8 cellular contexts compared by ENCODE assay signal in the genomic region with DNA sequence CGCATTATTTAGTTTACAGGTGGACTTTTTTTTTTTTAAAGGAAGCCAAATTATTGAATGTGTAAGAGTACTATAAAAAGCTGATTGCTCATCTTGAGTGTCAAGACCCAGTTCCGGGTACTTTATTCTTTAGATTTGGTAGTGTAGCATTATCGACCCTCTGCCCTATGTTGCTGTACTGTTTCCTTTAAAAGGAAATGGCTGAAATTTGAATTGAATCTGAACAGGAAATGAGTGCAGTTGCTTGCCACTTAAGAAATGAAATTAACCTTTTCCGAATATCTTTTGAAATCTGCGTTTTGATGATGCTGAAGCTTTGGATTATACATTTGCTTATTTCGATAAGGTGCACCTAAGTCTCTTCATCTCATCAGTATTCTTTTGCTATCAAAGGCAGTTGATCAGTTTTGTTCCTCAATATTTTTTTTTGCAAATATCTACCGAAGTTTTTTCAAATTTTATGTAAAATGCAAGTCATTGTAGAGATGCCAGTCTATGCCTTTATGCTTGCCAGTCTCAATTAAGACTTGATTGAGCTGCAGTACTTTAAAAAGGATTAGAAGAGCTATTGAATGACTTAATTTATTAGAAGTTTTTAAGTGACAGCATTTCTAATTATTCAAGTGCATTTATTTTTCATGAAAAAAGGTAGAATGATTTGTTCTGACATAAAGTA. TPM values are rescaled to one million over a fixed set of nuclear protein-coding genes. Genes with fewer than 3 reads are reported as not detected.
A peak's percentile ranks its signal among the peaks of the same experiment; 100 is the strongest.
DNase-seq lines count a peak whose midpoint lies in the region; ATAC-seq and TF ChIP-seq lines count a peak whose summit lies in the region.

No MANE protein-coding gene starts in this region.

- H3K27me3 Mint-ChIP-seq in activated T-cell treated with anti-CD3 and anti-CD28 coated beads, Interleukin-2, amount 50 U/mL, for 72 hours (ENCODE audit: low read depth) = no peaks in the 10 kb centered on the region

- no peak for DNase-seq in activated T-cell treated with anti-CD3 and anti-CD28 coated beads, Interleukin-2, amount 50 U/mL, for 72 hours
- DNase-seq in activated T-cell treated with anti-CD3 and anti-CD28 coated beads for 4 hours (no peak), kidney glomerular epithelial cell (lab: John Stamatoyannopoulos, UW) (peak; percentile 15), tibial nerve (ENCODE audit: low spot score in 2 of 2) (no peak), HuH-7.5 (ENCODE audit: low spot score) (no peak), NCI-H1694 (lab: John Stamatoyannopoulos, UW) (no peak)
- DNase-seq in activated naive CD4-positive, alpha-beta T cell treated with anti-CD3 and anti-CD28 coated beads, Interleukin-2, amount 50 U/mL, for 72 hours (ENCODE audit: low spot score in 2 of 2) = no peak

- no peak for TF ChIP-seq EP300 in tibial nerve (IDR thresholded peaks at IDR 0.05)

- no peak for ATAC-seq in activated T-cell treated with anti-CD3 and anti-CD28 coated beads, Interleukin-2, amount 50 U/mL, for 72 hours (replicated peaks in 1 of 2)
- no peak for ATAC-seq in activated naive CD4-positive, alpha-beta T cell treated with anti-CD3 and anti-CD28 coated beads, Interleukin-2, amount 50 U/mL, for 72 hours
- no peak for ATAC-seq in GM21381 (IDR thresholded peaks at IDR 0.05; ENCODE audit: unreplicated experiment)

- peak overlapping the region; percentile 97 for H3K27ac Mint-ChIP-seq in activated T-cell treated with anti-CD3 and anti-CD28 coated beads, Interleukin-2, amount 50 U/mL, for 72 hours
- H3K27ac Mint-ChIP-seq in activated naive CD4-positive, alpha-beta T cell treated with anti-CD3 and anti-CD28 coated beads, Interleukin-2, amount 50 U/mL, for 72 hours = peak overlapping the region; percentile 95 to 96

- no peaks in the 10 kb centered on the region for H3K27me3 ChIP-seq in tibial nerve

- WGBS in tibial nerve, 2 donors = 16 to 19% methylated on average over 7 of the region's 7 CpGs

- H3K4me1 Mint-ChIP-seq in activated T-cell treated with anti-CD3 and anti-CD28 coated beads, Interleukin-2, amount 50 U/mL, for 72 hours (ENCODE audit: low read depth) = peaks cover 43% of the 10 kb centered on the region

- TF ChIP-seq CTCF in tibial nerve (IDR thresholded peaks at IDR 0.05) = no peak

- H3K27ac ChIP-seq in tibial nerve = peak overlapping the region in 3 of 4 donors; percentile 98 to 100 (median 100)

- H3K4me3 ChIP-seq in tibial nerve = peak overlapping the region; percentile 93 to 98 (median 96)

- no peaks in the 10 kb centered on the region for H3K9me3 Mint-ChIP-seq in activated T-cell treated with anti-CD3 and anti-CD28 coated beads, Interleukin-2, amount 50 U/mL, for 72 hours
- H3K9me3 Mint-ChIP-seq in activated naive CD4-positive, alpha-beta T cell treated with anti-CD3 and anti-CD28 coated beads, Interleukin-2, amount 50 U/mL, for 72 hours = no peaks in the 10 kb centered on the region

- H3K9me3 ChIP-seq in tibial nerve = no peaks in the 10 kb centered on the region

- peak overlapping the region; percentile 92 to 98 for H3K4me3 Mint-ChIP-seq in activated T-cell treated with anti-CD3 and anti-CD28 coated beads, Interleukin-2, amount 50 U/mL, for 72 hours

- peaks cover 0 to 68% (median 47%) of the 10 kb centered on the region in 4 donors for H3K4me1 ChIP-seq in tibial nerve

- TF ChIP-seq POLR2A in tibial nerve (IDR thresholded peaks at IDR 0.05) = no peak

- no peaks in the 10 kb centered on the region for H3K36me3 ChIP-seq in tibial nerve

- H3K36me3 Mint-ChIP-seq in activated T-cell treated with anti-CD3 and anti-CD28 coated beads, Interleukin-2, amount 50 U/mL, for 72 hours (ENCODE audit: insufficient read depth in 2 of 2) = peaks cover 7 to 25% of the 10 kb centered on the region in 2 donors
- H3K36me3 Mint-ChIP-seq in activated naive CD4-positive, alpha-beta T cell treated with anti-CD3 and anti-CD28 coated beads, Interleukin-2, amount 50 U/mL, for 72 hours = peaks cover 23% of the 10 kb centered on the region in 2 donors

RNA-seq across cellular contexts. Expression of a gene that starts 1.8 kb away (rescaled TPM):
- 100 to 1,000 TPM; 156 to 173 TPM for total RNA-seq in activated T-cell treated with anti-CD3 and anti-CD28 coated beads, Interleukin-2, amount 50 U/mL, for 72 hours
- total RNA-seq in activated naive CD4-positive, alpha-beta T cell treated with anti-CD3 and anti-CD28 coated beads, Interleukin-2, amount 50 U/mL, for 72 hours = 100 to 1,000 TPM in 1 of 2 donors, 10 to 100 TPM in 1; 97.7 to 151 TPM
- 100 to 1,000 TPM in 1 of 4 donors, 10 to 100 TPM in 3; 53.6 to 107 (median 79.4) TPM for total RNA-seq in tibial nerve

RNA-seq across cellular contexts. Expression of a gene that starts 11.8 kb away (rescaled TPM):
- total RNA-seq in activated T-cell treated with anti-CD3 and anti-CD28 coated beads, Interleukin-2, amount 50 U/mL, for 72 hours = 1 to 10 TPM; 6.3 to 7.4 TPM
- total RNA-seq in activated naive CD4-positive, alpha-beta T cell treated with anti-CD3 and anti-CD28 coated beads, Interleukin-2, amount 50 U/mL, for 72 hours = 10 to 100 TPM in 1 of 2 donors, 1 to 10 TPM in 1; 7.7 to 11.6 TPM
- total RNA-seq in tibial nerve = 1 to 10 TPM; 2.7 to 5.7 (median 3.4) TPM

RNA-seq across cellular contexts. Expression of a gene that starts 11.9 kb away (rescaled TPM):
- total RNA-seq in activated T-cell treated with anti-CD3 and anti-CD28 coated beads, Interleukin-2, amount 50 U/mL, for 72 hours = 100 to 1,000 TPM; 101 to 118 TPM
- total RNA-seq in activated naive CD4-positive, alpha-beta T cell treated with anti-CD3 and anti-CD28 coated beads, Interleukin-2, amount 50 U/mL, for 72 hours = 100 to 1,000 TPM; 153 to 170 TPM
- total RNA-seq in tibial nerve = 100 to 1,000 TPM in 1 of 4 donors, 10 to 100 TPM in 3; 33.3 to 120 (median 69.8) TPM

RNA-seq across cellular contexts. Expression of a gene that starts 45.1 kb away (rescaled TPM):
- 10 to 100 TPM; 10.4 to 14.9 TPM for total RNA-seq in activated T-cell treated with anti-CD3 and anti-CD28 coated beads, Interleukin-2, amount 50 U/mL, for 72 hours
- total RNA-seq in activated naive CD4-positive, alpha-beta T cell treated with anti-CD3 and anti-CD28 coated beads, Interleukin-2, amount 50 U/mL, for 72 hours = 1 to 10 TPM; 8.9 to 9.6 TPM
- 10 to 100 TPM in 1 of 4 donors, 1 to 10 TPM in 2, under 1 TPM in 1; 0.78 to 14.7 (median 6.9) TPM for total RNA-seq in tibial nerve

RNA-seq across cellular contexts. Expression of a gene that starts 54.8 kb away (rescaled TPM):
- total RNA-seq in activated T-cell treated with anti-CD3 and anti-CD28 coated beads, Interleukin-2, amount 50 U/mL, for 72 hours = 1 to 10 TPM; 8.0 to 8.8 TPM
- 10 to 100 TPM in 1 of 2 donors, 1 to 10 TPM in 1; 8.0 to 16.5 TPM for total RNA-seq in activated naive CD4-positive, alpha-beta T cell treated with anti-CD3 and anti-CD28 coated beads, Interleukin-2, amount 50 U/mL, for 72 hours
- 10 to 100 TPM in 3 of 4 donors, 1 to 10 TPM in 1; 9.8 to 14.2 (median 11.5) TPM for total RNA-seq in tibial nerve
